19 cellular contexts compared by ENCODE assay signal in genomic region chr10:71247804-71248203, GRCh38. TPM values are rescaled to one million over a fixed set of nuclear protein-coding genes. Genes with fewer than 3 reads are reported as not detected.
"Had no signal": no experiment of that assay in that cellular context is flagged by ENCODE, and none has a peak within 500 bp of the region (broad histone marks: within the 10 kb centered on the region; RNA-seq: fewer than 3 reads in every experiment).

No MANE protein-coding gene starts in this region.

- H3K36me3 ChIP-seq: esophagus muscularis mucosa, sigmoid colon, vagina had no signal

- H3K4me3 Mint-ChIP-seq: activated CD4-positive, alpha-beta memory T cell treated with anti-CD3 and anti-CD28 coated beads for 36 hours; activated T-cell treated with anti-CD3 and anti-CD28 coated beads, Interleukin-2, amount 50 U/mL, for 4 hours; naive B cell had no signal

- DNase-seq: activated CD4-positive, alpha-beta memory T cell treated with anti-CD3 and anti-CD28 coated beads for 36 hours; activated CD4-positive, CD25-positive, alpha-beta regulatory T cell treated with anti-CD3 and anti-CD28 coated beads, Interleukin-2, amount 50 U/mL, for 72 hours; activated effector memory CD4-positive, alpha-beta T cell treated with anti-CD3 and anti-CD28 coated beads, Interleukin-2, amount 50 U/mL, for 16 hours; activated T-cell treated with anti-CD3 and anti-CD28 coated beads, Interleukin-2, amount 50 U/mL, for 4 hours; amniotic stem cell; body of pancreas; cerebellar nuclear complex; foreskin fibroblast; glutamatergic neuron; islet precursor cell; naive B cell; nucleus accumbens; sigmoid colon; stimulated activated CD4-positive, alpha-beta T cell treated with anti-CD3 and anti-CD28 coated beads, Interleukin-2, amount 100 ng/mL, for 48 hours; stimulated activated naive CD8-positive, alpha-beta T cell treated with anti-CD3 and anti-CD28 coated beads, Interleukin-15, Interleukin-2, amounts not matched to agents 100 U/mL and 50 U/mL, for 24 hours; T-helper 9 cell had no signal

- H3K27ac Mint-ChIP-seq: activated CD4-positive, alpha-beta memory T cell treated with anti-CD3 and anti-CD28 coated beads for 36 hours; activated naive CD4-positive, alpha-beta T cell treated with anti-CD3 and anti-CD28 coated beads, Interleukin-2, amount 50 U/mL, for 72 hours had no signal

- H3K9me3 ChIP-seq: body of pancreas, esophagus muscularis mucosa, sigmoid colon, vagina had no signal

- H3K27me3 ChIP-seq: body of pancreas, esophagus muscularis mucosa, sigmoid colon, vagina had no signal

- H3K36me3 Mint-ChIP-seq: activated CD4-positive, alpha-beta memory T cell treated with anti-CD3 and anti-CD28 coated beads for 36 hours; activated naive CD4-positive, alpha-beta T cell treated with anti-CD3 and anti-CD28 coated beads, Interleukin-2, amount 50 U/mL, for 72 hours; naive B cell had no signal

- H3K27ac ChIP-seq: esophagus muscularis mucosa, vagina had no signal

- H3K4me3 ChIP-seq: body of pancreas, esophagus muscularis mucosa, sigmoid colon, vagina had no signal

- H3K9me3 Mint-ChIP-seq: activated CD4-positive, alpha-beta memory T cell treated with anti-CD3 and anti-CD28 coated beads for 36 hours; activated naive CD4-positive, alpha-beta T cell treated with anti-CD3 and anti-CD28 coated beads, Interleukin-2, amount 50 U/mL, for 72 hours; activated T-cell treated with anti-CD3 and anti-CD28 coated beads, Interleukin-2, amount 50 U/mL, for 4 hours; naive B cell had no signal

RNA-seq across cellular contexts. Expression of gene UNC5B, which starts 35.4 kb away (rescaled TPM):
- total RNA-seq: activated naive CD4-positive, alpha-beta T cell treated with anti-CD3 and anti-CD28 coated beads, Interleukin-2, amount 50 U/mL, for 72 hours had no signal
